ENCODE assay signal across 8 cellular contexts in the genomic region with DNA sequence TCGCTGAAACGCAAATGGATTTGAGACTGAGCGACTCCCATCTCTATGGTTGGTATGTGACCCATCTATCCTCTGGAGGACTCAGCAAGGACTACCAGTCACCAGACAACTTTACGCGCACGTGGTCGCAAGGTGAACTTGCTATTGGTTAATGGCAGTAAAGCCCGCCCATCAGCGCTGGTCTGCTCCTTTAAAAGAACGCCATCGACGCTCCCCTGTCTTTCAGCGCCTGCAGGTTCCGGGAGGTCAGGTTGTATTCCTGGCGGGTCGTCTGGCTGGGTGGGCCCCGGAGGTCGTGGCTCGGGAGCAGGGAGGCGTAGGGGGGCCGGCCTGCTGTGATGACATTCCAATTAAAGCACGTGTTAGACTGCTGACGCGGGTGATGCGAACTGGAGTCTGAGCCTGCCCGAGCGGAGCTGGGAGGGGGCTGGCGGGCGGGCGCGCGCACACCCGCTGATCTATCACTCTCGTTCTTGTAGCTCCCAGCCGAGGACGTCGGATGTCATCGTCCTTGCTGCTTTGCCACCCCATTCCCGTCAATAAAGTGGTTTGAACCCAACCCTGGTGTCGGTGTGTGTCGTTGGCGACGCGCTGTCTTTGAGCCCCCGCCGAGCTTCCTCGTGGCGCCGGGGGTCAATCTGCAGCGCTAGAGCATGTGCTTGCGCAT. TPM values are rescaled to one million over a fixed set of nuclear protein-coding genes. Genes with fewer than 3 reads are reported as not detected.
DNase-seq lines count a peak whose midpoint lies in the region; ATAC-seq and TF ChIP-seq lines count a peak whose summit lies in the region.

No MANE protein-coding gene starts in this region.

- H3K4me2 ChIP-seq in SK-N-SH, result peak overlapping the region; percentile 99

- no peak overlapping the region for H3K27ac Mint-ChIP-seq in activated naive CD8-positive, alpha-beta T cell treated with anti-CD3 and anti-CD28 coated beads for 36 hours
- no peak overlapping the region for H3K27ac Mint-ChIP-seq in osteocyte (ENCODE audit: unreplicated experiment)

- H3K4me3 ChIP-seq in SK-N-SH (ENCODE audit: low read depth in 2 of 2, low read length in 1 of 2) (peak overlapping the region; percentile 73 to 80), thymus (ENCODE audit: low read length) (peak overlapping the region; percentile 62)

- H3K27me3 ChIP-seq in SK-N-SH (ENCODE audit: insufficient read depth), result no peaks in the 10 kb centered on the region
- H3K27me3 ChIP-seq in thymus (ENCODE audit: control insufficient read depth, insufficient read depth), result no peaks in the 10 kb centered on the region

- TF ChIP-seq CTCF in SK-N-SH (IDR thresholded peaks at IDR 0.05) (no peak; the same call in 1 of the 2 replicates), osteocyte (IDR thresholded peaks at IDR 0.05) (no peak)

- H4K20me1 ChIP-seq in SK-N-SH (ENCODE audit: insufficient read depth), result 0 out of 2 replicates have a peak, but pooled peaks cover 6% of the 10 kb centered on the region

- DNase-seq in NCI-H1092 treated with DMSO at 0.1 percent for 48 hours (lab: John Stamatoyannopoulos, UW), result peak; percentile 99
- peak; percentile 96 for DNase-seq in SK-N-SH
- DNase-seq in activated naive CD8-positive, alpha-beta T cell treated with anti-CD3 and anti-CD28 coated beads for 36 hours, result peak; percentile 92
- peak; percentile 98 for DNase-seq in Right ventricle myocardium inferior (ENCODE audit: missing footprints)
- DNase-seq in osteocyte (ENCODE audit: extremely low spot score, unreplicated experiment), result peak; percentile 98

- POLR2A ChIA-PET in SK-N-SH (lab: Yijun Ruan, JAX), result interaction anchor here (0.5 to 5.3 kb wide), 45 partner anchors 9 to 516 kb away, joined by 3 to 99 read pairs (median 5); a partner anchor contains a TSS

- intact Hi-C loops in Right ventricle myocardium inferior (cut with DNase I), result loop anchor here (2.0 kb wide), 2 partner anchors 15 to 117 kb away; a partner anchor contains a TSS

- H3K9me3 ChIP-seq in SK-N-SH, result no peaks in the 10 kb centered on the region
- no peaks in the 10 kb centered on the region for H3K9me3 ChIP-seq in thymus (ENCODE audit: control insufficient read depth)

- H3K27ac ChIP-seq in SK-N-SH (ENCODE audit: low read depth in 2 of 2, low read length in 1 of 2) (peak overlapping the region; percentile 65 to 97), thymus (ENCODE audit: low read depth) (peak overlapping the region; percentile 96)

- H3K36me3 ChIP-seq in SK-N-SH (replicated peaks in 1 of 2; ENCODE audit: control insufficient read depth in 1 of 2, insufficient read depth in 2 of 2, low read length in 1 of 2) (peaks cover 26 to 35% of the 10 kb centered on the region in 2 experiments), thymus (ENCODE audit: control insufficient read depth, insufficient read depth) (peaks cover 9% of the 10 kb centered on the region)

- peak; percentile 100 for TF ChIP-seq POLR2A in GM10847 (IDR thresholded peaks at IDR 0.05; ENCODE audit: extremely low read depth, insufficient read length)

- H3K9me2 ChIP-seq in SK-N-SH, result no peaks in the 10 kb centered on the region

- TF ChIP-seq RAD21 in SK-N-SH (IDR thresholded peaks at IDR 0.05; ENCODE audit: low read length), result no peak

- 1% methylated on average over 27 of the region's 51 CpGs for WGBS in SK-N-SH (ENCODE audit: low lambda C conversion rate)
- WGBS in thymus, result under 1% methylated on average over 51 of the region's 51 CpGs

- peaks cover 13% of the 10 kb centered on the region for H3K36me3 Mint-ChIP-seq in activated naive CD8-positive, alpha-beta T cell treated with anti-CD3 and anti-CD28 coated beads for 36 hours
- peaks cover 19% of the 10 kb centered on the region for H3K36me3 Mint-ChIP-seq in osteocyte (ENCODE audit: unreplicated experiment)

- H2AFZ ChIP-seq in SK-N-SH (ENCODE audit: low read depth), result peak overlapping the region; percentile 58; the same call in 1 of the 2 replicates

- CTCF ChIA-PET in SK-N-SH (lab: Yijun Ruan, JAX), result interaction anchor here (0.7 to 29.1 kb wide), 22 partner anchors 12 to 279 kb away, joined by 3 to 810 read pairs (median 4); a partner anchor contains a TSS

- peaks cover 16% of the 10 kb centered on the region; the same call in 1 of the 2 replicates for H3K79me2 ChIP-seq in SK-N-SH (ENCODE audit: insufficient read depth)

- H3K4me1 ChIP-seq in SK-N-SH (ENCODE audit: control insufficient read depth in 1 of 2, insufficient read depth in 2 of 2, low read depth in 1 of 2, low read length in 1 of 2), result peaks cover 11 to 28% of the 10 kb centered on the region in 2 experiments
- H3K4me1 ChIP-seq in thymus (ENCODE audit: control insufficient read depth, insufficient read depth, low read length), result peaks cover 9% of the 10 kb centered on the region

- peaks cover 26% of the 10 kb centered on the region for H3K4me1 Mint-ChIP-seq in activated naive CD8-positive, alpha-beta T cell treated with anti-CD3 and anti-CD28 coated beads for 36 hours
- H3K4me1 Mint-ChIP-seq in osteocyte (ENCODE audit: unreplicated experiment), result peaks cover 22% of the 10 kb centered on the region

- H3K9ac ChIP-seq in SK-N-SH, result peak overlapping the region; percentile 84

- H3K4me3 Mint-ChIP-seq in activated naive CD8-positive, alpha-beta T cell treated with anti-CD3 and anti-CD28 coated beads for 36 hours, result no peak overlapping the region
- no peak overlapping the region for H3K4me3 Mint-ChIP-seq in osteocyte (ENCODE audit: unreplicated experiment)

- peaks cover 46% of the 10 kb centered on the region for H3F3A ChIP-seq in SK-N-SH (replicated peaks; ENCODE audit: insufficient read depth)

- ATAC-seq in HG02623 (IDR thresholded peaks at IDR 0.05; ENCODE audit: unreplicated experiment), result peak; percentile 90
- peak; percentile 98 for ATAC-seq in Right ventricle myocardium inferior

- H3K9me3 Mint-ChIP-seq in activated naive CD8-positive, alpha-beta T cell treated with anti-CD3 and anti-CD28 coated beads for 36 hours, result no peaks in the 10 kb centered on the region
- H3K9me3 Mint-ChIP-seq in osteocyte (ENCODE audit: unreplicated experiment), result no peaks in the 10 kb centered on the region

- H3K27me3 Mint-ChIP-seq in activated naive CD8-positive, alpha-beta T cell treated with anti-CD3 and anti-CD28 coated beads for 36 hours, result no peaks in the 10 kb centered on the region
- H3K27me3 Mint-ChIP-seq in osteocyte (ENCODE audit: unreplicated experiment), result no peaks in the 10 kb centered on the region

- no peak for TF ChIP-seq EP300 in SK-N-SH (IDR thresholded peaks at IDR 0.05; ENCODE audit: borderline replicate concordance in 1 of 2, low read depth in 1 of 2, low read length in 1 of 2)

TF ChIP-seq in SK-N-SH, 30 proteins besides CTCF, POLR2A, EP300 and RAD21 (continues in another document):
- no peak for TF ChIP-seq EZH2phosphoT487 (IDR thresholded peaks at IDR 0.05; ENCODE audit: borderline replicate concordance, low read depth)
- TF ChIP-seq FOSL2 (IDR thresholded peaks at IDR 0.05; ENCODE audit: borderline replicate concordance, low read depth), result no peak; the same call in 1 of the 2 replicates
- TF ChIP-seq, protein P1, sequence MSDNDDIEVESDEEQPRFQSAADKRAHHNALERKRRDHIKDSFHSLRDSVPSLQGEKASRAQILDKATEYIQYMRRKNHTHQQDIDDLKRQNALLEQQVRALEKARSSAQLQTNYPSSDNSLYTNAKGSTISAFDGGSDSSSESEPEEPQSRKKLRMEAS (IDR thresholded peaks at IDR 0.05; ENCODE audit: low read depth), result peak; percentile 92
- no peak; the same call in 1 of the 2 replicates for TF ChIP-seq MEF2A (IDR thresholded peaks at IDR 0.05; ENCODE audit: borderline replicate concordance, low read depth)
- TF ChIP-seq JUND (IDR thresholded peaks at IDR 0.05), result no peak; the same call in 1 of the 2 replicates
- TF ChIP-seq RXRA (IDR thresholded peaks at IDR 0.05; ENCODE audit: borderline replicate concordance, low read depth), result no peak
- TF ChIP-seq FOXM1 (IDR thresholded peaks at IDR 0.05; ENCODE audit: low read depth), result no peak
- peak; percentile 82 for TF ChIP-seq CHD2 (IDR thresholded peaks at IDR 0.05; ENCODE audit: low read length, partially characterized antibody)
- TF ChIP-seq, protein P2, sequence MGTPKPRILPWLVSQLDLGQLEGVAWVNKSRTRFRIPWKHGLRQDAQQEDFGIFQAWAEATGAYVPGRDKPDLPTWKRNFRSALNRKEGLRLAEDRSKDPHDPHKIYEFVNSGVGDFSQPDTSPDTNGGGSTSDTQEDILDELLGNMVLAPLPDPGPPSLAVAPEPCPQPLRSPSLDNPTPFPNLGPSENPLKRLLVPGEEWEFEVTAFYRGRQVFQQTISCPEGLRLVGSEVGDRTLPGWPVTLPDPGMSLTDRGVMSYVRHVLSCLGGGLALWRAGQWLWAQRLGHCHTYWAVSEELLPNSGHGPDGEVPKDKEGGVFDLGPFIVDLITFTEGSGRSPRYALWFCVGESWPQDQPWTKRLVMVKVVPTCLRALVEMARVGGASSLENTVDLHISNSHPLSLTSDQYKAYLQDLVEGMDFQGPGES (IDR thresholded peaks at IDR 0.05; ENCODE audit: low read depth, low read length), result no peak; the same call in 1 of the 2 replicates
- TF ChIP-seq GATA2 (CRISPR knock-in tag; IDR thresholded peaks at IDR 0.05), result no peak
- peak; percentile 5; the same call in 1 of the 2 replicates for TF ChIP-seq ELF1 (IDR thresholded peaks at IDR 0.05)
- TF ChIP-seq SMC3 (IDR thresholded peaks at IDR 0.05; ENCODE audit: low read depth, low read length), result no peak
- TF ChIP-seq, protein P3, sequence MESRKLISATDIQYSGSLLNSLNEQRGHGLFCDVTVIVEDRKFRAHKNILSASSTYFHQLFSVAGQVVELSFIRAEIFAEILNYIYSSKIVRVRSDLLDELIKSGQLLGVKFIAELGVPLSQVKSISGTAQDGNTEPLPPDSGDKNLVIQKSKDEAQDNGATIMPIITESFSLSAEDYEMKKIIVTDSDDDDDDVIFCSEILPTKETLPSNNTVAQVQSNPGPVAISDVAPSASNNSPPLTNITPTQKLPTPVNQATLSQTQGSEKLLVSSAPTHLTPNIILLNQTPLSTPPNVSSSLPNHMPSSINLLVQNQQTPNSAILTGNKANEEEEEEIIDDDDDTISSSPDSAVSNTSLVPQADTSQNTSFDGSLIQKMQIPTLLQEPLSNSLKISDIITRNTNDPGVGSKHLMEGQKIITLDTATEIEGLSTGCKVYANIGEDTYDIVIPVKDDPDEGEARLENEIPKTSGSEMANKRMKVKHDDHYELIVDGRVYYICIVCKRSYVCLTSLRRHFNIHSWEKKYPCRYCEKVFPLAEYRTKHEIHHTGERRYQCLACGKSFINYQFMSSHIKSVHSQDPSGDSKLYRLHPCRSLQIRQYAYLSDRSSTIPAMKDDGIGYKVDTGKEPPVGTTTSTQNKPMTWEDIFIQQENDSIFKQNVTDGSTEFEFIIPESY (IDR thresholded peaks at IDR 0.05; ENCODE audit: borderline replicate concordance, low read depth), result 0 out of 2 replicates have a peak, but pooled peaks have one; percentile 17

RNA-seq across cellular contexts. Expression of a gene that starts 15.9 kb away (rescaled TPM):
- polyA plus RNA-seq in SK-N-SH (2012; rRNA removed), result 6.9 and 7.3 TPM in 2 replicates
- 5.2 and 6.2 TPM in 2 replicates for polyA plus RNA-seq in SK-N-SH (2012; cell fraction: cytosol; rRNA removed)
- polyA plus RNA-seq in SK-N-SH (2012; cell fraction: nucleus; rRNA removed), result 11.4 and 12.2 TPM in 2 replicates
- total RNA-seq in activated naive CD8-positive, alpha-beta T cell treated with anti-CD3 and anti-CD28 coated beads for 36 hours, result 1 to 10 TPM; 7.6 to 9.0 TPM
- total RNA-seq in Right ventricle myocardium inferior, result 7.1 TPM
- 20.8 and 21.4 TPM in 2 replicates for total RNA-seq in osteocyte
- 7.4 TPM for polyA plus RNA-seq in thymus

Comparison
In these comparisons a context has a peak if more than half of its experiments do, and no peak if none do; other contexts are left out.
1. Peak in every context shown above with its lines: DNase-seq, ATAC-seq, H3K4me3 ChIP-seq and H3K27ac ChIP-seq.